ENCODE assay signal across 10 cellular contexts in the genomic region with DNA sequence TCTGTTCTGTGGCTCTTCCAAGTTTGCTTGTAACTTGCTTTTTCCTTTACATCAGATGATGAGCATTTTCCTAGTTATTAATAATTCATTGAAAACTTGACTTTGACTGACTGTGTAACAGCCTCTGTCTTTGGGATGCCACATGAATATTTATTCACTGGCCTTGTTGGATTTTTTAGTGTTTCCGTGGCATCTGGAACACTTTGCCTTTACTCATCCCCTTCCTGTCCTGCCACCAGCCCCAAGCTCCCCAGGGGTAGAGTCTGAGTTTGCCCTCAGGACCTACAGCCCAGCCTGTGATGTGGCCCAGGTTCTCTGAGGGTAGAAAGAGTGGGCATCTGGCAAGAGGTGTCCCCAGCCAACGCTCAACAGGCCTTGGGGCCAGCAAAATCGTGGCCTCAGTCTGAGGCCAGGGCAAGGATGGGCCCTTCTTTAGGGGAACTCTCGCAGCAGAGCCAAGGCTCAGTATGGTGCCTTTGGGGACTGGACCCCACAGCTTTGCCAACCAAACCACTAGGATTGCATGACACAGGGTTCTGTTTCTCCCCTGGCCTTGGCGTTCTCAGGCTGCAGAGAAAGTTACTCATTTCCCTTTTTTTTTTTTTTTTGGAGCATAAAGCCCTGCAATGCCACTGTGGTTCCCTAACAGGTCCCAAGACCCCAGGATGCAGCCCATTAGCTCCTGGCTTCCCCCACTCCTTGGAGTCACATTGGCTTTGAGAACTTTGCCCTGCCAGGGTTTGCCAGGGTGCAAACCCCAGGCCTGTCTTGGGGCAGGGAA.
DNase-seq lines count a peak whose midpoint lies in the region; TF ChIP-seq lines count a peak whose summit lies in the region.
"Had no signal": no experiment of that assay in that cellular context is flagged by ENCODE, and none has a peak within 500 bp of the region (broad histone marks: within the 10 kb centered on the region; RNA-seq: fewer than 3 reads in every experiment).

No MANE protein-coding gene starts in this region.

- H3K27me3 ChIP-seq in A673 (replicated peaks; ENCODE audit: insufficient read depth, low read depth, low read length, poor library complexity) (no peaks in the 10 kb centered on the region), mucosa of rectum (ENCODE audit: control insufficient read depth in 2 of 2, insufficient read depth in 2 of 2, low read length in 2 of 2) (no peaks in the 10 kb centered on the region)

- H3K36me3 ChIP-seq in A673 (ENCODE audit: insufficient read depth, low read length, poor library complexity, severe bottlenecking) (no peaks in the 10 kb centered on the region), mucosa of rectum (ENCODE audit: control insufficient read depth in 2 of 2, insufficient read depth in 2 of 2, low read length in 2 of 2) (peaks cover 7 to 13% of the 10 kb centered on the region in 2 donors)

- H3K4me1 ChIP-seq in A673 (ENCODE audit: insufficient read depth, low read length, poor library complexity, severe bottlenecking): no peaks in the 10 kb centered on the region
- H3K4me1 ChIP-seq in mucosa of rectum (ENCODE audit: control insufficient read depth in 2 of 2, insufficient read depth in 2 of 2, low read length in 2 of 2): peaks cover 8 to 13% of the 10 kb centered on the region in 2 donors

- H3K9me3 ChIP-seq in A673 (ENCODE audit: low read depth, low read length, poor library complexity, severe bottlenecking) (peaks cover 3% of the 10 kb centered on the region), mucosa of rectum (ENCODE audit: control insufficient read depth in 2 of 2, low read length in 2 of 2) (peaks cover 0 to 4% of the 10 kb centered on the region in 2 donors)

- CTCF ChIA-PET in A673 (lab: Charles Lee): no interaction called here

- intact Hi-C loops in A673 (cut with micrococcal nuclease; ENCODE audit: unreplicated experiment): no loop called here

- peak; percentile 16 for DNase-seq in A673 (ENCODE audit: low spot score)
- DNase-seq in HS-5 (ENCODE audit: low read depth): peak; percentile 31
- DNase-seq in amygdala (lab: John Stamatoyannopoulos, UW): no peak
- no peak for DNase-seq in DMS 273 (lab: John Stamatoyannopoulos, UW; ENCODE audit: unreplicated experiment)
- no peak for DNase-seq in DMS79 (lab: John Stamatoyannopoulos, UW)
- no peak for DNase-seq in HPDE6-E6E7 (ENCODE audit: extremely low spot score)
- DNase-seq: erythroblast, NCI-H774 had no signal

- no peak for TF ChIP-seq CTCF in A673 (conservative IDR thresholded peaks at IDR 0.05; ENCODE audit: low read depth, low read length)

- no TSS peak for BruUV-seq in A673 (replicated peaks; lab: Mats Ljungman, UMichigan)

- POLR2A ChIA-PET in A673 (lab: Charles Lee; ENCODE audit: low non-redundant PET): no interaction called here

- H3K4me3 ChIP-seq in A673 (ENCODE audit: low read depth, low read length, poor library complexity, severe bottlenecking): no peak overlapping the region
- H3K4me3 ChIP-seq in mucosa of rectum (ENCODE audit: low read length in 2 of 2): no peak overlapping the region

- no peak overlapping the region for H3K9ac ChIP-seq in mucosa of rectum (ENCODE audit: low read depth in 1 of 2, low read length in 2 of 2)

- WGBS in adipose tissue, 3 donors: 61 to 70% (median 67%) methylated on average over 5 of the region's 5 CpGs

- H3K27ac ChIP-seq in A673 (ENCODE audit: low read depth, low read length, poor library complexity, severe bottlenecking): no peak overlapping the region
- H3K27ac ChIP-seq in adipose tissue (ENCODE audit: low read depth, low read length): peak overlapping the region; percentile 56
- H3K27ac ChIP-seq in mucosa of rectum (ENCODE audit: low read depth in 2 of 2, low read length in 2 of 2): peak overlapping the region; percentile 56 to 83

Comparison
In these comparisons a context has a peak if more than half of its experiments do, and no peak if none do; other contexts are left out.
1. DNase-seq: peak in A673 (single experiment) and HS-5 (single experiment); none in amygdala (0 of 56), DMS 273 (single experiment), DMS79 (single experiment) and HPDE6-E6E7 (single experiment).